28 cellular contexts compared by ENCODE assay signal in the genomic region with DNA sequence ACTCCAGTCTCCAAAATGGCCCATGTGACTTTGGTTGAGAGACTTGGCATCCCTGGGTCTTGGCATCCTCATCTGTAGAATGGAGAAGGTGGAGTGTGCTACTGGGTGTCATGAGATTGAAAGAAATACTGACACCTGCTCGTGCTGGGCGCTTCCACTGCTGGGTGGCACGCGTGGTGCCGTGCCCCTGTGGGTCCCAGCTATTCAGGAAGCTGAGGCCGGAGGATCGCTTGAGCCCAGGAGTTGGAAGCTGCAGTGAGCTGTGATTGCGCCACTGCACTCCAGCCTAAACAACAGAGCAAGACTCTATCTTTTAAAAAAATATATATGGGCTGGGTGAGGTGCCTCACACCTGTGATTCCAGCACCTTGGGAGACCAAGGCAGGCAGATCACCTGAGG. TPM values are rescaled to one million over a fixed set of nuclear protein-coding genes. Genes with fewer than 3 reads are reported as not detected.
"Had no signal": no experiment of that assay in that cellular context is flagged by ENCODE, and none has a peak within 500 bp of the region (broad histone marks: within the 10 kb centered on the region; RNA-seq: fewer than 3 reads in every experiment).

No MANE protein-coding gene starts in this region.

- H3K27ac ChIP-seq: KMS-11 had no signal

- H3K36me3 ChIP-seq: MG63 had no signal

- H3K4me3 ChIP-seq: MG63 had no signal

- H3K9me3 ChIP-seq: MG63 had no signal

- DNase-seq: Karpas-422, Kasumi-1, KG1, MG63, MM.1S, MV-4-11, NCI-H1048, NCI-H1092, NCI-H1105, NCI-H1105 treated with DMSO at 0.1 percent for 48 hours, NCI-H1417 treated with DMSO at 0.1 percent for 48 hours, NCI-H1436, NCI-H1436 treated with DMSO at 0.1 percent for 48 hours, NCI-H146, NCI-H187, NCI-H187 treated with DMSO at 0.1 percent for 48 hours, NCI-H1930, NCI-H2029, NCI-H2029 treated with DMSO at 0.1 percent for 48 hours, NCI-H2081, NCI-H2081 treated with DMSO at 0.1 percent for 48 hours, NCI-H2107, NCI-H2227 treated with DMSO at 0.1 percent for 48 hours, NCI-H226, NCI-H345 had no signal

- H3K27me3 ChIP-seq: MG63 had no signal

RNA-seq across cellular contexts. Expression of a gene that starts 53.1 kb away (rescaled TPM):
- total RNA-seq: M059J, MCF 10A had no signal
